In the genomic region with DNA sequence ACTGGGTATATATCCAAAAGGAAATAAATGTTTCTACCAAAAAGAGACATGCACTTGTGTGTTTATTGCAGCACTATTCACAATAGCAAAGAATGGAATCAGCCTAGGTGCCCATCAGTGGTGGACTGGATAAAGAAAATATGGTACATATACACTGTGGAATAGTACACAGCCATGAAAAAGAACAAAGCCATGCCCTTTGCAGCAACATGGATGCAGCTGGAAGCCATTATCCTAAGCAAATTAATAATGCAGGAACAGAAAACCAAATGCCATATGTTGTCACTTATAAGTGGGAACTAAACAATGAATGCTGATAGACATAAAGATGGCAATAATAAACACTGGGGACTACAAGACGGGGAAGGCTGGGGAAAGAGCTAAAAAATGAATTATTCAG, we compare ENCODE assay signal across 30 cellular contexts.
"Had no signal": no experiment of that assay in that cellular context is flagged by ENCODE, and none has a peak within 500 bp of the region (broad histone marks: within the 10 kb centered on the region; RNA-seq: fewer than 3 reads in every experiment).

No MANE protein-coding gene starts in this region.

- H3K27me3 Mint-ChIP-seq: activated CD4-positive, alpha-beta memory T cell treated with anti-CD3 and anti-CD28 coated beads for 36 hours; activated CD4-positive, alpha-beta T cell treated with anti-CD3 and anti-CD28 coated beads, Interleukin-2, amount 10 ng/mL, durations not matched to agents 7 days and 5 days had no signal

- H3K9me3 ChIP-seq: SJSA1 had no signal

- H3K36me3 ChIP-seq: brain microvascular endothelial cell, SJSA1 had no signal

- H3K4me3 ChIP-seq: Peyer's patch, SJSA1 had no signal

- DNase-seq: activated CD4-positive, alpha-beta memory T cell treated with anti-CD3 and anti-CD28 coated beads for 36 hours; activated CD4-positive, alpha-beta T cell treated with anti-CD3 and anti-CD28 coated beads, Interleukin-2, amount 10 ng/mL, durations not matched to agents 7 days and 5 days; activated CD8-positive, alpha-beta memory T cell treated with anti-CD3 and anti-CD28 coated beads, Interleukin-2, amount 50 U/mL, for 4 hours; activated gamma-delta T cell treated with Interleukin-2 at 50 U/mL for 16 hours; activated naive CD4-positive, alpha-beta T cell treated with anti-CD3 and anti-CD28 coated beads for 36 hours; activated T-cell treated with anti-CD3 and anti-CD28 coated beads for 4 hours; activated T-cell treated with anti-CD3 and anti-CD28 coated beads, Interleukin-2, amount 50 U/mL, for 4 hours; amniotic stem cell; aorta; brain microvascular endothelial cell; central memory CD4-positive, alpha-beta T cell; Karpas-422; NCI-H1105; NCI-H1436 treated with DMSO at 0.1 percent for 48 hours; NCI-H1694 treated with DMSO at 0.1 percent for 48 hours; NCI-H2029; NCI-H2171; NCI-H510A; NCI-H526; NCI-H748 treated with DMSO at 0.1 percent for 48 hours; NK-92 treated with Interleukin-12 subunit alpha and Interleukin-12 subunit beta, amount 100 ng/mL, for 24 hours; PC-3; Peyer's patch; RPMI8226; SHP77 treated with DMSO at 0.1 percent for 48 hours; T1000; WERI-Rb-1 had no signal

- H3K4me3 Mint-ChIP-seq: activated CD4-positive, alpha-beta memory T cell treated with anti-CD3 and anti-CD28 coated beads for 36 hours; activated CD4-positive, alpha-beta T cell treated with anti-CD3 and anti-CD28 coated beads, Interleukin-2, amount 10 ng/mL, durations not matched to agents 7 days and 5 days; activated naive CD4-positive, alpha-beta T cell treated with anti-CD3 and anti-CD28 coated beads for 36 hours; activated T-cell treated with anti-CD3 and anti-CD28 coated beads, Interleukin-2, amount 50 U/mL, for 4 hours; activated T-helper 1 cell treated with anti-CD3 and anti-CD28 coated beads, Interleukin-12 subunit alpha, Interleukin-12 subunit beta, Interleukin-2, Interleukin-4 antibody, amounts not matched to agents 30 ng/mL and 10 ng/mL and 1 ng/mL, durations not matched to agents 14 hours and 24 hours and 36 hours had no signal

- H3K27ac Mint-ChIP-seq: activated CD4-positive, alpha-beta memory T cell treated with anti-CD3 and anti-CD28 coated beads for 36 hours; activated CD4-positive, alpha-beta T cell treated with anti-CD3 and anti-CD28 coated beads, Interleukin-2, amount 10 ng/mL, durations not matched to agents 7 days and 5 days; activated naive CD4-positive, alpha-beta T cell treated with anti-CD3 and anti-CD28 coated beads for 36 hours; activated T-helper 1 cell treated with anti-CD3 and anti-CD28 coated beads, Interleukin-12 subunit alpha, Interleukin-12 subunit beta, Interleukin-2, Interleukin-4 antibody, amounts not matched to agents 30 ng/mL and 10 ng/mL and 1 ng/mL, durations not matched to agents 14 hours and 24 hours and 36 hours had no signal

- H3K27me3 ChIP-seq: brain microvascular endothelial cell, Peyer's patch, SJSA1 had no signal

- H3K27ac ChIP-seq: brain microvascular endothelial cell, Peyer's patch, SJSA1, WERI-Rb-1 had no signal

- ATAC-seq: activated naive CD4-positive, alpha-beta T cell treated with anti-CD3 and anti-CD28 coated beads, Interleukin-2, amount 50 U/mL, for 72 hours; activated T-cell treated with anti-CD3 and anti-CD28 coated beads, Interleukin-2, amount 50 U/mL, for 4 hours; PC-3 had no signal
